Comparison of ENCODE assay signal across 7 cellular contexts in the genomic region with DNA sequence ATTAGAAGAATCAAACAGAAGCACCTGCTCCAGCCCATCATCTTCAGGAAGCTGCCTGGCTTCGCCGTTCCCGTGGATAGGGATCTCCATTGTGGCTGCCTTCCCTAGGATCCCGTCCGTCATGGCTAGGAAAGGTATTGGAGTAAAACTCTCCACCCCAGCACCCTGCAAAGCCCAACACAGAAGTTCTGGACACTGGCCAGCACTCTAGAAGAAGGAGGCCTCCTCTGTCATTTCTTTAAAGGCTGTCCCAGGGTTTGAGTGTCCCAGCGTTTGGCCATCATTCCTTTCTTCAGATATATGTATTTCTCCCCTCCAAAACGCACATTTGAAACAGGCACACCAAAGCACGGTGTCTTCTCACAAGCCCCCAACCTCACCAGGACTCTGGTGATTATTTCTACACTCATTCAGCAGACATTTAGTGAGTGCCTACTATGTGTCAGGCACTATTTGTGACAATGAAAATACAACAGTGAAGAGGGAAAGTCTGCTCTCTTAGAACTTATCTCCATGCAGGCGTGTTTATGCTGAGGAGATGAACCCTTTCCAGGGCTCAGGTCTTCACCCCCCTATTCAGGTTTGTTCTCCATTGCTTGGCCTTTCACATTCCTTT. TPM values are rescaled to one million over a fixed set of nuclear protein-coding genes. Genes with fewer than 3 reads are reported as not detected.
A peak's percentile ranks its signal among the peaks of the same experiment; 100 is the strongest.
DNase-seq lines count a peak whose midpoint lies in the region; ATAC-seq and TF ChIP-seq lines count a peak whose summit lies in the region.

No MANE protein-coding gene starts in this region.

- ATAC-seq in stimulated activated naive B cell treated with anti-CD40 and anti-IgM and Interleukin-4, amounts not matched to agents 10 μg/mL and 1 μg/mL and 100 μg/mL, for 72 hours (replicated peaks), result no peak
- ATAC-seq in HG02973 (IDR thresholded peaks at IDR 0.05; ENCODE audit: unreplicated experiment) (no peak), HG03025 (IDR thresholded peaks at IDR 0.05; ENCODE audit: low FRiP score, unreplicated experiment) (no peak)

- no peaks in the 10 kb centered on the region for H3K27me3 Mint-ChIP-seq in activated T-helper 2 cell treated with anti-CD3 and anti-CD28 coated beads, Interferon-gamma antibody, Interleukin-2, Interleukin-4, amounts not matched to agents 10 μg/mL and 5 μg/mL and 100 μg/mL, durations not matched to agents 14 hours and 24 hours and 36 hours (ENCODE audit: low read depth)
- H3K27me3 Mint-ChIP-seq in stimulated activated naive B cell treated with anti-CD40 and anti-IgM and Interleukin-4, amounts not matched to agents 10 μg/mL and 1 μg/mL and 100 μg/mL, for 72 hours, result no peaks in the 10 kb centered on the region

- H3K4me1 Mint-ChIP-seq in activated T-helper 2 cell treated with anti-CD3 and anti-CD28 coated beads, Interferon-gamma antibody, Interleukin-2, Interleukin-4, amounts not matched to agents 10 μg/mL and 5 μg/mL and 100 μg/mL, durations not matched to agents 14 hours and 24 hours and 36 hours (ENCODE audit: low read depth), result peaks cover 25% of the 10 kb centered on the region
- peaks cover 27 to 39% of the 10 kb centered on the region in 2 donors for H3K4me1 Mint-ChIP-seq in stimulated activated naive B cell treated with anti-CD40 and anti-IgM and Interleukin-4, amounts not matched to agents 10 μg/mL and 1 μg/mL and 100 μg/mL, for 72 hours

- peak overlapping the region; percentile 93 for H3K27ac Mint-ChIP-seq in activated T-helper 2 cell treated with anti-CD3 and anti-CD28 coated beads, Interferon-gamma antibody, Interleukin-2, Interleukin-4, amounts not matched to agents 10 μg/mL and 5 μg/mL and 100 μg/mL, durations not matched to agents 14 hours and 24 hours and 36 hours
- H3K27ac Mint-ChIP-seq in stimulated activated naive B cell treated with anti-CD40 and anti-IgM and Interleukin-4, amounts not matched to agents 10 μg/mL and 1 μg/mL and 100 μg/mL, for 72 hours, result peak overlapping the region; percentile 99

- in situ Hi-C loops in GM13976 (cut with MboI; ENCODE audit: low sequenced_read_pairs, unreplicated experiment), result no loop called here

- peaks cover 43% of the 10 kb centered on the region for H3K36me3 Mint-ChIP-seq in activated T-helper 2 cell treated with anti-CD3 and anti-CD28 coated beads, Interferon-gamma antibody, Interleukin-2, Interleukin-4, amounts not matched to agents 10 μg/mL and 5 μg/mL and 100 μg/mL, durations not matched to agents 14 hours and 24 hours and 36 hours (ENCODE audit: low read depth)
- peaks cover 29 to 43% of the 10 kb centered on the region in 2 donors for H3K36me3 Mint-ChIP-seq in stimulated activated naive B cell treated with anti-CD40 and anti-IgM and Interleukin-4, amounts not matched to agents 10 μg/mL and 1 μg/mL and 100 μg/mL, for 72 hours

- intact Hi-C loops in activated T-helper 2 cell treated with anti-CD3 and anti-CD28 coated beads, Interferon-gamma antibody, Interleukin-2, Interleukin-4, amounts not matched to agents 10 μg/mL and 5 μg/mL and 100 μg/mL, durations not matched to agents 14 hours and 24 hours and 36 hours (cut with micrococcal nuclease), result loop anchor here (2.0 to 5.0 kb wide), 4 partner anchors 24 to 246 kb away; a partner anchor contains a TSS

- TF ChIP-seq CTCF in HFF-Myc (IDR thresholded peaks at IDR 0.05; ENCODE audit: low read depth, low read length, missing control alignments) (no peak), GM13976 (IDR thresholded peaks at IDR 0.05; ENCODE audit: borderline replicate concordance, control extremely low read depth, extremely low read depth, insufficient read depth, missing control alignments) (no peak)

- DNase-seq in HFF-Myc (ENCODE audit: extremely low read depth, low read depth) (no peak), GM13976 (ENCODE audit: low spot score) (no peak)
- DNase-seq in activated T-helper 2 cell treated with anti-CD3 and anti-CD28 coated beads, Interferon-gamma antibody, Interleukin-2, Interleukin-4, amounts not matched to agents 10 μg/mL and 5 μg/mL and 100 μg/mL, durations not matched to agents 14 hours and 24 hours and 36 hours (ENCODE audit: low spot score), result no peak
- DNase-seq in stimulated activated naive B cell treated with anti-CD40 and anti-IgM and Interleukin-4, amounts not matched to agents 10 μg/mL and 1 μg/mL and 100 μg/mL, for 72 hours, result no peak

- peak overlapping the region; percentile 88 for H3K4me3 Mint-ChIP-seq in activated T-helper 2 cell treated with anti-CD3 and anti-CD28 coated beads, Interferon-gamma antibody, Interleukin-2, Interleukin-4, amounts not matched to agents 10 μg/mL and 5 μg/mL and 100 μg/mL, durations not matched to agents 14 hours and 24 hours and 36 hours (ENCODE audit: low read depth)
- peak overlapping the region; percentile 97 to 99 for H3K4me3 Mint-ChIP-seq in stimulated activated naive B cell treated with anti-CD40 and anti-IgM and Interleukin-4, amounts not matched to agents 10 μg/mL and 1 μg/mL and 100 μg/mL, for 72 hours

- H3K4me3 ChIP-seq in HFF-Myc (replicated peaks; ENCODE audit: low read depth, low read length), result peak overlapping the region; percentile 87
- peak overlapping the region; percentile 100 for H3K4me3 ChIP-seq in iPS-11a (ENCODE audit: low read depth, low read length)

- H3K9me3 Mint-ChIP-seq in activated T-helper 2 cell treated with anti-CD3 and anti-CD28 coated beads, Interferon-gamma antibody, Interleukin-2, Interleukin-4, amounts not matched to agents 10 μg/mL and 5 μg/mL and 100 μg/mL, durations not matched to agents 14 hours and 24 hours and 36 hours, result no peaks in the 10 kb centered on the region
- no peaks in the 10 kb centered on the region for H3K9me3 Mint-ChIP-seq in stimulated activated naive B cell treated with anti-CD40 and anti-IgM and Interleukin-4, amounts not matched to agents 10 μg/mL and 1 μg/mL and 100 μg/mL, for 72 hours

RNA-seq across cellular contexts. Expression of a gene that starts 0.7 kb away (rescaled TPM):
- 46.8 and 48.6 TPM in 2 replicates for total RNA-seq in activated T-helper 2 cell treated with anti-CD3 and anti-CD28 coated beads, Interferon-gamma antibody, Interleukin-2, Interleukin-4, amounts not matched to agents 10 μg/mL and 5 μg/mL and 100 μg/mL, durations not matched to agents 14 hours and 24 hours and 36 hours

RNA-seq across cellular contexts. Expression of a gene that starts 0.9 kb away (rescaled TPM):
- 42.9 and 43.0 TPM in 2 replicates for total RNA-seq in activated T-helper 2 cell treated with anti-CD3 and anti-CD28 coated beads, Interferon-gamma antibody, Interleukin-2, Interleukin-4, amounts not matched to agents 10 μg/mL and 5 μg/mL and 100 μg/mL, durations not matched to agents 14 hours and 24 hours and 36 hours

RNA-seq across cellular contexts. Expression of a gene that starts 6.7 kb away (rescaled TPM):
- total RNA-seq in activated T-helper 2 cell treated with anti-CD3 and anti-CD28 coated beads, Interferon-gamma antibody, Interleukin-2, Interleukin-4, amounts not matched to agents 10 μg/mL and 5 μg/mL and 100 μg/mL, durations not matched to agents 14 hours and 24 hours and 36 hours, result 3.6 and 6.8 TPM in 2 replicates

RNA-seq across cellular contexts. Expression of a gene that starts 16.7 kb away (rescaled TPM):
- total RNA-seq in activated T-helper 2 cell treated with anti-CD3 and anti-CD28 coated beads, Interferon-gamma antibody, Interleukin-2, Interleukin-4, amounts not matched to agents 10 μg/mL and 5 μg/mL and 100 μg/mL, durations not matched to agents 14 hours and 24 hours and 36 hours, result 27.5 and 28.8 TPM in 2 replicates

RNA-seq across cellular contexts. Expression of a gene that starts 39.6 kb away (rescaled TPM):
- 0.46 and 0.50 TPM in 2 replicates for total RNA-seq in activated T-helper 2 cell treated with anti-CD3 and anti-CD28 coated beads, Interferon-gamma antibody, Interleukin-2, Interleukin-4, amounts not matched to agents 10 μg/mL and 5 μg/mL and 100 μg/mL, durations not matched to agents 14 hours and 24 hours and 36 hours
